Comparison of ENCODE assay signal across 12 cellular contexts in the genomic region with DNA sequence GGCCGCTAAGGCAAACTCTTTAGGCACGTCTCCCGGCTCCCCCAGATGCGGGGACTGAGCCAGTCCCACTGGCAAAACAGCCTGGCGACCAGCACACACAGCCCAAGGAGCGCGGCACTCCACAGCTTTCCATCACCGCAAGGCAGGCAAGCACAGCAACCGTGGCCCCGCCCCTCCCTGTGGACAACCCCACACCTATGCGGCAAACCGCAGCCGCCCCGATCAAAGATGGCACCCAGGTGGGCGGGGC. TPM values are rescaled to one million over a fixed set of nuclear protein-coding genes. Genes with fewer than 3 reads are reported as not detected.
DNase-seq lines count a peak whose midpoint lies in the region; ATAC-seq and TF ChIP-seq lines count a peak whose summit lies in the region.
"Had no signal": no experiment of that assay in that cellular context is flagged by ENCODE, and none has a peak within 500 bp of the region (broad histone marks: within the 10 kb centered on the region; RNA-seq: fewer than 3 reads in every experiment).

No MANE protein-coding gene starts in this region.

- no peak overlapping the region for H2BK5ac ChIP-seq in trophoblast cell (ENCODE audit: low read depth, low read length, poor library complexity)

- peaks cover 5% of the 10 kb centered on the region for H3K36me3 Mint-ChIP-seq in activated CD4-positive, alpha-beta T cell treated with anti-CD3 and anti-CD28 coated beads, Interleukin-2, amount 10 ng/mL, durations not matched to agents 24 days and 14 days (ENCODE audit: low read depth)

- H3K9me3 ChIP-seq in left ventricle myocardium inferior (replicated peaks), result no peaks in the 10 kb centered on the region
- peaks cover 41% of the 10 kb centered on the region for H3K9me3 ChIP-seq in trophoblast cell (ENCODE audit: insufficient read depth, low read depth, low read length)
- H3K9me3 ChIP-seq in vagina, result no peaks in the 10 kb centered on the region

- H3K27me3 ChIP-seq in left ventricle myocardium inferior (ENCODE audit: low read depth) (no peaks in the 10 kb centered on the region), trophoblast cell (ENCODE audit: insufficient read depth, low read length) (no peaks in the 10 kb centered on the region), vagina (no peaks in the 10 kb centered on the region)

- TF ChIP-seq POLR2A in vagina (IDR thresholded peaks at IDR 0.05), result no peak

- no peaks in the 10 kb centered on the region for H3K4me1 Mint-ChIP-seq in activated CD4-positive, alpha-beta T cell treated with anti-CD3 and anti-CD28 coated beads, Interleukin-2, amount 10 ng/mL, durations not matched to agents 24 days and 14 days
- H3K4me1 Mint-ChIP-seq: activated CD4-positive, alpha-beta T cell treated with anti-CD3 and anti-CD28 coated beads, Interleukin-2, amount 10 ng/mL, durations not matched to agents 7 days and 5 days; GM23338 had no signal

- H2AK5ac ChIP-seq in trophoblast cell (ENCODE audit: low read length), result no peak overlapping the region

- H4K91ac ChIP-seq in trophoblast cell (ENCODE audit: low read depth, low read length), result peak overlapping the region; percentile 11

- H3K27me3 Mint-ChIP-seq in activated CD4-positive, alpha-beta T cell treated with anti-CD3 and anti-CD28 coated beads, Interleukin-2, amount 10 ng/mL, durations not matched to agents 24 days and 14 days, result no peaks in the 10 kb centered on the region

- peaks cover 2% of the 10 kb centered on the region for H3K79me1 ChIP-seq in trophoblast cell (ENCODE audit: low read length)

- H3K27ac Mint-ChIP-seq in activated CD4-positive, alpha-beta T cell treated with anti-CD3 and anti-CD28 coated beads, Interleukin-2, amount 10 ng/mL, durations not matched to agents 24 days and 14 days, result no peak overlapping the region
- H3K27ac Mint-ChIP-seq: GM23338 had no signal

- H3K4me2 ChIP-seq in trophoblast cell (ENCODE audit: low read length), result peak overlapping the region; percentile 83
- H3K4me2 ChIP-seq: GM23338 had no signal

- ATAC-seq in HG03095 (IDR thresholded peaks at IDR 0.05; ENCODE audit: unreplicated experiment), result no peak
- ATAC-seq: GM23338 had no signal

- H3K4me3 ChIP-seq in left ventricle myocardium inferior (peak overlapping the region; percentile 71), fibroblast of pulmonary artery (replicated peaks; ENCODE audit: low read depth, low read length) (peak overlapping the region; percentile 22), trophoblast cell (ENCODE audit: low read depth, low read length) (peak overlapping the region; percentile 67), vagina (peak overlapping the region; percentile 42 to 46)
- H3K4me3 ChIP-seq: GM23338 had no signal

- H3K9me3 Mint-ChIP-seq in activated CD4-positive, alpha-beta T cell treated with anti-CD3 and anti-CD28 coated beads, Interleukin-2, amount 10 ng/mL, durations not matched to agents 24 days and 14 days, result peaks cover 30% of the 10 kb centered on the region

- H4K12ac ChIP-seq in trophoblast cell (ENCODE audit: low read depth, low read length), result no peak overlapping the region

- H2BK12ac ChIP-seq in trophoblast cell (ENCODE audit: low read length), result no peak overlapping the region

- DNase-seq in left ventricle myocardium inferior (no peak), cardiac septum (ENCODE audit: low spot score) (no peak), fibroblast of pulmonary artery (ENCODE audit: low read depth) (no peak), trophoblast cell (no peak), vagina (ENCODE audit: extremely low spot score in 2 of 2) (no peak), DMS79 (lab: John Stamatoyannopoulos, UW) (no peak)
- no peak for DNase-seq in activated CD4-positive, alpha-beta T cell treated with anti-CD3 and anti-CD28 coated beads, Interleukin-2, amount 10 ng/mL, durations not matched to agents 24 days and 14 days
- DNase-seq: activated CD4-positive, alpha-beta T cell treated with anti-CD3 and anti-CD28 coated beads, Interleukin-2, amount 10 ng/mL, durations not matched to agents 7 days and 5 days; SHP77 treated with DMSO at 0.1 percent for 48 hours; stimulated activated naive CD4-positive, alpha-beta T cell treated with Interleukin-2 at 50 U/mL for 16 hours had no signal

- no peak overlapping the region for H3K4me3 Mint-ChIP-seq in activated CD4-positive, alpha-beta T cell treated with anti-CD3 and anti-CD28 coated beads, Interleukin-2, amount 10 ng/mL, durations not matched to agents 24 days and 14 days
- H3K4me3 Mint-ChIP-seq: GM23338 had no signal

- intact Hi-C loops in left ventricle myocardium inferior (cut with micrococcal nuclease) (no loop called here), cardiac septum (cut with DNase I) (loop anchor here (5.0 kb wide), 1 partner anchor 91 kb away; no protein-coding TSS in a partner anchor), vagina (cut with DNase I) (no loop called here)
- intact Hi-C loops in activated CD4-positive, alpha-beta T cell treated with anti-CD3 and anti-CD28 coated beads, Interleukin-2, amount 10 ng/mL, durations not matched to agents 24 days and 14 days (cut with micrococcal nuclease), result no loop called here

- H3K4ac ChIP-seq in trophoblast cell (ENCODE audit: low read depth, low read length), result no peak overlapping the region

- peak overlapping the region; percentile 3 for H3K14ac ChIP-seq in trophoblast cell (ENCODE audit: low read length)

- WGBS in trophoblast cell (ENCODE audit: extremely low coverage, insufficient coverage, insufficient read length), result no CpG with 5 or more reads among the region's 15 CpGs

- H3K9ac ChIP-seq in trophoblast cell (ENCODE audit: low read length), result no peak overlapping the region

- peaks cover 8% of the 10 kb centered on the region for H3K4me1 ChIP-seq in left ventricle myocardium inferior
- H3K4me1 ChIP-seq in trophoblast cell (ENCODE audit: control insufficient read depth in 1 of 2, insufficient read depth in 2 of 2, low read length in 2 of 2), result no peaks in the 10 kb centered on the region
- no peaks in the 10 kb centered on the region for H3K4me1 ChIP-seq in vagina

- H3K27ac ChIP-seq in left ventricle myocardium inferior (replicated peaks) (peak overlapping the region; percentile 94), trophoblast cell (ENCODE audit: low read depth, low read length) (peak overlapping the region; percentile 35), vagina (peak overlapping the region; percentile 83)

- peak overlapping the region; percentile 10 for H4K8ac ChIP-seq in trophoblast cell (ENCODE audit: low read depth, low read length)

- no peak overlapping the region for H3K18ac ChIP-seq in trophoblast cell (ENCODE audit: low read length)

- H2BK120ac ChIP-seq in trophoblast cell (ENCODE audit: insufficient read depth, low read length, poor library complexity), result no peak overlapping the region

- H2AFZ ChIP-seq in trophoblast cell (ENCODE audit: insufficient read depth, low read length, poor library complexity), result no peak overlapping the region
- H2AFZ ChIP-seq: GM23338 had no signal

- no peaks in the 10 kb centered on the region for H3K79me2 ChIP-seq in trophoblast cell (ENCODE audit: control insufficient read depth, insufficient read depth, low read length, poor library complexity)

- H3K23ac ChIP-seq in trophoblast cell (ENCODE audit: low read length), result no peak overlapping the region

- H3K36me3 ChIP-seq in left ventricle myocardium inferior (no peaks in the 10 kb centered on the region), trophoblast cell (ENCODE audit: control insufficient read depth in 1 of 2, insufficient read depth in 2 of 2, low read length in 2 of 2) (peaks cover 0 to 4% of the 10 kb centered on the region in 2 experiments), vagina (no peaks in the 10 kb centered on the region)

- no peak for TF ChIP-seq CTCF in left ventricle myocardium inferior (IDR thresholded peaks at IDR 0.05; ENCODE audit: borderline replicate concordance)
- TF ChIP-seq CTCF in fibroblast of pulmonary artery (IDR thresholded peaks at IDR 0.05; ENCODE audit: low read length, missing control alignments), result no peak
- no peak for TF ChIP-seq CTCF in vagina (IDR thresholded peaks at IDR 0.05)

RNA-seq across cellular contexts. Expression of a gene that starts 1.9 kb away (rescaled TPM):
- 10.0 TPM for total RNA-seq in left ventricle myocardium inferior
- 7.2 TPM for total RNA-seq in cardiac septum
- 33.6 and 35.1 TPM in 2 replicates for polyA plus RNA-seq in trophoblast cell (2013)
- 15.2 TPM for total RNA-seq in vagina
- not detected in 2 replicates for total RNA-seq in activated CD4-positive, alpha-beta T cell treated with anti-CD3 and anti-CD28 coated beads, Interleukin-2, amount 10 ng/mL, durations not matched to agents 24 days and 14 days
- total RNA-seq: activated CD4-positive, alpha-beta T cell treated with anti-CD3 and anti-CD28 coated beads, Interleukin-2, amount 10 ng/mL, durations not matched to agents 7 days and 5 days; GM23338 had no signal
- polyA plus RNA-seq: GM23338 had no signal

RNA-seq across cellular contexts. Expression of a gene that starts 1.9 kb away (rescaled TPM):
- total RNA-seq in left ventricle myocardium inferior (0.19 TPM), cardiac septum (not detected), vagina (0.74 TPM)
- 0.64 and 0.85 TPM in 2 replicates for polyA plus RNA-seq in trophoblast cell (2013)
- total RNA-seq in activated CD4-positive, alpha-beta T cell treated with anti-CD3 and anti-CD28 coated beads, Interleukin-2, amount 10 ng/mL, durations not matched to agents 24 days and 14 days, result not detected in 2 replicates
- total RNA-seq: activated CD4-positive, alpha-beta T cell treated with anti-CD3 and anti-CD28 coated beads, Interleukin-2, amount 10 ng/mL, durations not matched to agents 7 days and 5 days; GM23338 had no signal
- polyA plus RNA-seq: GM23338 had no signal

Comparison
In these comparisons a context has a peak if more than half of its experiments do, and no peak if none do; other contexts are left out.
1. H3K27ac ChIP-seq: peak in every context shown above with its lines; median percentile 94 in left ventricle myocardium inferior; 83 in vagina; 35 in trophoblast cell.